12 cellular contexts compared by ENCODE assay signal in the genomic region with DNA sequence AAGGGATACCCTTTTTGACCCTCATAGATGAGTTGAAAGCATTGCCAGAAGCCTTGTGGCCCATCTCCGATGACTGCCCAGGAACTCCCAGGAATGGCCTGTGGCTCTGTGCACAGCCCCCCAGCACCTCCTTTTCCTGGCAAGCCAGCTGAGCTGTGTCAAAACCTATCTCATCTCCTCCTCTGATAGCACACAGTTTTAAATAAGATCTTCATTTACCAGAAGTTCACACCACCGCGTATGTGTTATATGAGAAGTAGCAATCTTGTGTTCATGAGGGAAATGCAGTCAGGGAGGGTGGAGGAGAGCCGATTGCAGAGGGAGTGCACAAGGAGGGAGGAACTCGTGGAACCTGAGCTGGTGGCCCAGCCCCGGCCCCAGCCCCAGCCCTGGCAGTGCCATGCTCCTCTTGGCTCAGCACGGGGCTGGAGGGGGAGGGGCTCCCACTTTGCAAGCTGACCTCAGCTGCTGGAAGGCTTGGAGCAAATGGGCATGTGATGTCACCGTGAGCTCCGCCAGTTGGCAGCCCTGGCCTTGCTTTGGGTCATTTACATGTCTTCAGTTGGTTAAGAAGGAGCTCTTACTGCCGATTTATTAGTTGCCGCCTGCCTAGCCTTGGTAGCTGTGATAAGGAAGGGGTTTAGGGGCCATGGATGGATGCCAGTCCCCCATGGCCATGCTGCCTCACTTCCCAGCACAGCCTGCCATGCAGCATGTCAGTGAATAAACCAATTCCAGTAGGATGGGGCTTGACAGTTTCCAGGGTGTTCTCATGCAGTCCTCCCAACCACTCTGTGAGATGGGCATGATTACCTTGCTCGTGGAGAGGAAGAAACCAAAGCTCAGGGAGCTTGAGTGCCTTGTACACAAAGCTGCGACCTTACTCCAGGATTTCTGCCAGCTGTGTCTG. TPM values are rescaled to one million over a fixed set of nuclear protein-coding genes. Genes with fewer than 3 reads are reported as not detected.
DNase-seq lines count a peak whose midpoint lies in the region; ATAC-seq and TF ChIP-seq lines count a peak whose summit lies in the region.
"Had no signal": no experiment of that assay in that cellular context is flagged by ENCODE, and none has a peak within 500 bp of the region (broad histone marks: within the 10 kb centered on the region; RNA-seq: fewer than 3 reads in every experiment).

No MANE protein-coding gene starts in this region.

- H3K79me1 ChIP-seq in mesenchymal stem cell (replicated peaks; ENCODE audit: low read length, poor library complexity, severe bottlenecking) = no peaks in the 10 kb centered on the region

- H4K91ac ChIP-seq in mesenchymal stem cell (ENCODE audit: low read length) = peak overlapping the region; percentile 52

- H3K18ac ChIP-seq in mesenchymal stem cell (ENCODE audit: low read depth in 1 of 2, low read length in 2 of 2) = peak overlapping the region; percentile 61 to 84

- H3K27me3 ChIP-seq in dorsolateral prefrontal cortex (no peaks in the 10 kb centered on the region), mesenchymal stem cell (ENCODE audit: control insufficient read depth in 1 of 2, insufficient read depth in 1 of 2, low read length in 2 of 2) (peaks cover 0 to 85% of the 10 kb centered on the region in 2 experiments), upper lobe of right lung (no peaks in the 10 kb centered on the region), WERI-Rb-1 (ENCODE audit: insufficient read depth, low read depth, severe bottlenecking) (no peaks in the 10 kb centered on the region)
- H3K27me3 ChIP-seq: SJSA1 had no signal

- H3K4me1 ChIP-seq in mesenchymal stem cell (ENCODE audit: control insufficient read depth, insufficient read depth, low read depth, low read length) (peaks cover 3% of the 10 kb centered on the region), upper lobe of right lung (peaks cover 50% of the 10 kb centered on the region)

- H3K4me3 ChIP-seq in dorsolateral prefrontal cortex (peak overlapping the region in 29 of 59 donors; percentile 1 to 37 (median 14)), mesenchymal stem cell (ENCODE audit: insufficient read depth in 1 of 2, low read depth in 1 of 2, low read length in 2 of 2) (no peak overlapping the region), upper lobe of right lung (no peak overlapping the region), WERI-Rb-1 (ENCODE audit: low read depth, low read length) (no peak overlapping the region)
- H3K4me3 ChIP-seq: SJSA1, skin epidermis, thoracic aorta had no signal

- no peak overlapping the region for H2BK5ac ChIP-seq in mesenchymal stem cell (ENCODE audit: low read depth, low read length, poor library complexity, severe bottlenecking)

- no peak overlapping the region for H4K8ac ChIP-seq in mesenchymal stem cell (ENCODE audit: low read length)

- 84% methylated on average over 13 of the region's 13 CpGs for WGBS in mesenchymal stem cell

- H3K14ac ChIP-seq in mesenchymal stem cell (ENCODE audit: low read length in 2 of 2) = peak overlapping the region in 1 of 2 experiments; percentile 62

- no peaks in the 10 kb centered on the region for H3K9me3 ChIP-seq in mesenchymal stem cell (ENCODE audit: control insufficient read depth, low read length)
- H3K9me3 ChIP-seq in upper lobe of right lung = no peaks in the 10 kb centered on the region
- H3K9me3 ChIP-seq in WERI-Rb-1 (ENCODE audit: severe bottlenecking) = no peaks in the 10 kb centered on the region
- H3K9me3 ChIP-seq: SJSA1, thoracic aorta had no signal

- peak overlapping the region; percentile 82 to 100 (median 98) for H3K27ac ChIP-seq in dorsolateral prefrontal cortex
- no peak overlapping the region for H3K27ac ChIP-seq in mesenchymal stem cell (ENCODE audit: low read length, poor library complexity, severe bottlenecking)
- H3K27ac ChIP-seq in upper lobe of right lung = peak overlapping the region; percentile 47
- H3K27ac ChIP-seq in WERI-Rb-1 = no peak overlapping the region
- H3K27ac ChIP-seq: SJSA1, thoracic aorta had no signal

- H2AFZ ChIP-seq in mesenchymal stem cell (ENCODE audit: low read depth, low read length) = no peak overlapping the region

- no peak overlapping the region for H2AK5ac ChIP-seq in mesenchymal stem cell (ENCODE audit: low read length, severe bottlenecking)

- H3K23ac ChIP-seq in mesenchymal stem cell (ENCODE audit: low read length in 2 of 2) = peak overlapping the region in 1 of 2 experiments; percentile 79

- H2BK120ac ChIP-seq in mesenchymal stem cell (ENCODE audit: low read depth, low read length) = no peak overlapping the region

- peak overlapping the region; percentile 72 to 95 for H2BK12ac ChIP-seq in mesenchymal stem cell (ENCODE audit: low read length in 2 of 2)

- no peak overlapping the region for H3K9ac ChIP-seq in mesenchymal stem cell (ENCODE audit: low read length)

- DNase-seq in NCI-H226 (peak; percentile 69), dorsolateral prefrontal cortex (peak; percentile 90 to 99 (median 96)), mesenchymal stem cell (no peak), upper lobe of right lung (peak; percentile 77), SHP77 treated with DMSO at 0.1 percent for 48 hours (lab: John Stamatoyannopoulos, UW) (no peak), NCI-H128 (lab: John Stamatoyannopoulos, UW; ENCODE audit: unreplicated experiment) (no peak), WERI-Rb-1 (no peak)
- DNase-seq in NK-92 treated with Interleukin-12 subunit alpha and Interleukin-12 subunit beta, amount 100 ng/mL, for 24 hours (lab: John Stamatoyannopoulos, UW) = no peak

- no peak overlapping the region for H2BK15ac ChIP-seq in mesenchymal stem cell (ENCODE audit: low read depth, poor library complexity, severe bottlenecking)

- ATAC-seq in upper lobe of right lung = peak; percentile 32
- ATAC-seq: activated T-helper 17 cell treated with anti-CD3 and anti-CD28 coated beads, Interleukin-2, amount 50 U/mL, for 72 hours had no signal

- H3K4ac ChIP-seq in mesenchymal stem cell (ENCODE audit: low read depth in 1 of 2, low read length in 2 of 2) = peak overlapping the region; percentile 52 to 54

- intact Hi-C loops in dorsolateral prefrontal cortex (cut with DNase I) (loop anchor here in 1 of 2 donors (1.0 to 2.0 kb wide), 2 partner anchors 20 to 28 kb away; a partner anchor contains a TSS), upper lobe of right lung (cut with DNase I) (no loop called here)

- H3K4me2 ChIP-seq in mesenchymal stem cell (ENCODE audit: low read length, poor library complexity, severe bottlenecking) = no peak overlapping the region

- H3K36me3 ChIP-seq in mesenchymal stem cell (ENCODE audit: control insufficient read depth in 1 of 2, insufficient read depth in 2 of 2, low read depth in 1 of 2, low read length in 2 of 2) (no peaks in the 10 kb centered on the region), upper lobe of right lung (no peaks in the 10 kb centered on the region), WERI-Rb-1 (no peaks in the 10 kb centered on the region)
- H3K36me3 ChIP-seq: SJSA1, thoracic aorta had no signal

- peak in 12 of 56 donors; percentile 2 to 46 (median 22) for TF ChIP-seq CTCF in dorsolateral prefrontal cortex (IDR thresholded peaks at IDR 0.05 in 54 of 56, conservative IDR thresholded peaks at IDR 0.05 in 2 of 56; ENCODE audit: low read depth in 1 of 56, partially characterized antibody in 56 of 56)
- no peak for TF ChIP-seq CTCF in upper lobe of right lung (IDR thresholded peaks at IDR 0.05)
- no peak for TF ChIP-seq CTCF in WERI-Rb-1 (IDR thresholded peaks at IDR 0.05; ENCODE audit: low read depth, low read length)

RNA-seq across cellular contexts. Expression of a gene that starts 20.0 kb away (rescaled TPM):
- total RNA-seq in dorsolateral prefrontal cortex (10 to 100 TPM; 12.3 to 77.7 (median 23.7) TPM), upper lobe of right lung (16.0 TPM)
- polyA plus RNA-seq in mesenchymal stem cell (2013, experiment 1 of 2) = 40.6 TPM
- polyA plus RNA-seq in mesenchymal stem cell (2013, experiment 2 of 2) = 38.6 TPM

Comparison
In these comparisons a context has a peak if more than half of its experiments do, and no peak if none do; other contexts are left out.
1. DNase-seq: peak in NCI-H226 (single experiment), dorsolateral prefrontal cortex (10 of 10) and upper lobe of right lung (single experiment); none in mesenchymal stem cell (single experiment), SHP77 treated with DMSO at 0.1 percent for 48 hours (single experiment), NCI-H128 (single experiment), NK-92 treated with Interleukin-12 subunit alpha and Interleukin-12 subunit beta, amount 100 ng/mL, for 24 hours (single experiment) and WERI-Rb-1 (single experiment).
2. H3K27ac ChIP-seq: peak in dorsolateral prefrontal cortex (59 of 59) and upper lobe of right lung (single experiment); none in mesenchymal stem cell (single experiment) and WERI-Rb-1 (single experiment).